In genomic region chr17:4945944-4946280, GRCh38 we compare ENCODE assay signal across 1 cellular context.
TF ChIP-seq lines count a peak whose summit lies in the region.

No MANE protein-coding gene starts in this region.

TF ChIP-seq in liver, 16 proteins besides CTCF, POLR2A, EP300 and RAD21 (continued from another document):
- TF ChIP-seq MAX (IDR thresholded peaks at IDR 0.05) (no peak), RXRA (IDR thresholded peaks at IDR 0.05) (no peak), EGR1 (IDR thresholded peaks at IDR 0.05; ENCODE audit: low read depth in 2 of 2) (no peak), NR2F2 (IDR thresholded peaks at IDR 0.05) (no peak), HNF4G (IDR thresholded peaks at IDR 0.05) (no peak), HNF4A (conservative IDR thresholded peaks at IDR 0.05) (no peak), FOXA2 (IDR thresholded peaks at IDR 0.05) (no peak), JUND (IDR thresholded peaks at IDR 0.05) (no peak), TAF1 (conservative IDR thresholded peaks at IDR 0.05) (no peak), YY1 (IDR thresholded peaks at IDR 0.05) (no peak), ATF3 (IDR thresholded peaks at IDR 0.05) (no peak), FOXA1 (IDR thresholded peaks at IDR 0.05) (no peak)
- TF ChIP-seq, protein P1, sequence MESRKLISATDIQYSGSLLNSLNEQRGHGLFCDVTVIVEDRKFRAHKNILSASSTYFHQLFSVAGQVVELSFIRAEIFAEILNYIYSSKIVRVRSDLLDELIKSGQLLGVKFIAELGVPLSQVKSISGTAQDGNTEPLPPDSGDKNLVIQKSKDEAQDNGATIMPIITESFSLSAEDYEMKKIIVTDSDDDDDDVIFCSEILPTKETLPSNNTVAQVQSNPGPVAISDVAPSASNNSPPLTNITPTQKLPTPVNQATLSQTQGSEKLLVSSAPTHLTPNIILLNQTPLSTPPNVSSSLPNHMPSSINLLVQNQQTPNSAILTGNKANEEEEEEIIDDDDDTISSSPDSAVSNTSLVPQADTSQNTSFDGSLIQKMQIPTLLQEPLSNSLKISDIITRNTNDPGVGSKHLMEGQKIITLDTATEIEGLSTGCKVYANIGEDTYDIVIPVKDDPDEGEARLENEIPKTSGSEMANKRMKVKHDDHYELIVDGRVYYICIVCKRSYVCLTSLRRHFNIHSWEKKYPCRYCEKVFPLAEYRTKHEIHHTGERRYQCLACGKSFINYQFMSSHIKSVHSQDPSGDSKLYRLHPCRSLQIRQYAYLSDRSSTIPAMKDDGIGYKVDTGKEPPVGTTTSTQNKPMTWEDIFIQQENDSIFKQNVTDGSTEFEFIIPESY (IDR thresholded peaks at IDR 0.05), result no peak
